Comparison of ENCODE assay signal across 8 cellular contexts in genomic region chr17:58693208-58693607, GRCh38. TPM values are rescaled to one million over a fixed set of nuclear protein-coding genes. Genes with fewer than 3 reads are reported as not detected.
A peak's percentile ranks its signal among the peaks of the same experiment; 100 is the strongest.
DNase-seq lines count a peak whose midpoint lies in the region; ATAC-seq, FAIRE-seq and TF ChIP-seq lines count a peak whose summit lies in the region.

No MANE protein-coding gene starts in this region.

- H3K4me3 Mint-ChIP-seq in natural killer cell: peak overlapping the region; percentile 96

- peaks cover 0 to 17% (median 12%) of the 10 kb centered on the region in 11 experiments; a peak in 12 of 22 replicates for H3K9me3 ChIP-seq in BLaER1 treated with 17β-estradiol and CSF1 and Interleukin-3, amounts not matched to agents 10 nM and 100 nM (replicated peaks in 1 of 11)

- peak overlapping the region; percentile 73 to 93 (median 81); a peak in 21 of 22 replicates for H3K27ac ChIP-seq in BLaER1 treated with 17β-estradiol and CSF1 and Interleukin-3, amounts not matched to agents 10 nM and 100 nM

- TF ChIP-seq CTCF in bronchial epithelial cell (IDR thresholded peaks at IDR 0.05; ENCODE audit: insufficient read depth, low read length, severe bottlenecking) (no peak), natural killer cell (IDR thresholded peaks at IDR 0.05) (no peak)

- peak overlapping the region; percentile 63 to 84 (median 76) for H3K4me3 ChIP-seq in BLaER1 treated with 17β-estradiol and CSF1 and Interleukin-3, amounts not matched to agents 10 nM and 100 nM
- peak overlapping the region; percentile 55 for H3K4me3 ChIP-seq in bronchial epithelial cell (ENCODE audit: low read depth, low read length)

- in situ Hi-C loops in KBM-7 (cut with MboI; ENCODE audit: low pct_unique_long_range_greater_than_20kb, low sequenced_read_pairs): no loop called here

- ATAC-seq in natural killer cell: no peak
- no peak for ATAC-seq in HG03571 (IDR thresholded peaks at IDR 0.05; ENCODE audit: unreplicated experiment)
- no peak for ATAC-seq in HG02884 (IDR thresholded peaks at IDR 0.05; ENCODE audit: unreplicated experiment)

- H3K36me3 Mint-ChIP-seq in natural killer cell: no peaks in the 10 kb centered on the region

- H3K9ac ChIP-seq in BLaER1 treated with 17β-estradiol and CSF1 and Interleukin-3, amounts not matched to agents 10 nM and 100 nM: peak overlapping the region; percentile 77 to 94 (median 84)

- no peak for FAIRE-seq in bronchial epithelial cell (lab: Jason Lieb, UNC)

- H3K4me1 ChIP-seq in BLaER1 treated with 17β-estradiol and CSF1 and Interleukin-3, amounts not matched to agents 10 nM and 100 nM: peaks cover 17 to 36% (median 23%) of the 10 kb centered on the region in 10 experiments

- intact Hi-C loops in natural killer cell (cut with micrococcal nuclease): loop anchor here (5.0 kb wide), 1 partner anchor 106 kb away; no protein-coding TSS in a partner anchor

- DNase-seq in KBM-7 (peak; percentile 56), bronchial epithelial cell (ENCODE audit: low read depth) (peak; percentile 46), natural killer cell (no peak), activated gamma-delta T cell (lab: John Stamatoyannopoulos, UW) (no peak), SIG-M5 treated with dmso at 0.1 percent for 504 hours (lab: John Stamatoyannopoulos, UW; ENCODE audit: unreplicated experiment) (no peak)

- no peaks in the 10 kb centered on the region for H3K9me3 Mint-ChIP-seq in natural killer cell

- no peaks in the 10 kb centered on the region for H3K27me3 Mint-ChIP-seq in natural killer cell (ENCODE audit: low read depth in 2 of 2)

- H3K27ac Mint-ChIP-seq in natural killer cell: peak overlapping the region; percentile 93

- H3K4me1 Mint-ChIP-seq in natural killer cell: peaks cover 20 to 21% of the 10 kb centered on the region in 2 donors

- H3K4me2 ChIP-seq in BLaER1 treated with 17β-estradiol and CSF1 and Interleukin-3, amounts not matched to agents 10 nM and 100 nM: peak overlapping the region; percentile 68 to 94 (median 83)

- no peaks in the 10 kb centered on the region for H3K27me3 ChIP-seq in BLaER1 treated with 17β-estradiol and CSF1 and Interleukin-3, amounts not matched to agents 10 nM and 100 nM
- no peaks in the 10 kb centered on the region for H3K27me3 ChIP-seq in bronchial epithelial cell (ENCODE audit: control insufficient read depth, insufficient read depth, low read length)

- H3K36me3 ChIP-seq in BLaER1 treated with 17β-estradiol and CSF1 and Interleukin-3, amounts not matched to agents 10 nM and 100 nM: peaks cover 4 to 47% (median 34%) of the 10 kb centered on the region in 11 experiments; a peak in 21 of 22 replicates
- H3K36me3 ChIP-seq in bronchial epithelial cell (ENCODE audit: control insufficient read depth, insufficient read depth, low read length): no peaks in the 10 kb centered on the region

- H4K20me1 ChIP-seq in BLaER1 treated with 17β-estradiol and CSF1 and Interleukin-3, amounts not matched to agents 10 nM and 100 nM: no peaks in the 10 kb centered on the region; a peak in 2 of 22 replicates

RNA-seq across cellular contexts. Expression of gene RAD51C, which starts 0.8 kb away (rescaled TPM):
- total RNA-seq in bronchial epithelial cell: 17.6 and 34.4 TPM in 2 replicates
- 10 to 100 TPM; 13.4 to 18.9 (median 17.1) TPM for total RNA-seq in natural killer cell

RNA-seq across cellular contexts. Expression of gene TEX14, which starts 1.4 kb away (rescaled TPM):
- total RNA-seq in bronchial epithelial cell: under 0.01 TPM in 1 of 2 replicates, not detected in the other
- total RNA-seq in natural killer cell: 1 to 10 TPM in 1 of 3 donors, under 1 TPM in 2; 0.29 to 1.1 (median 0.89) TPM

Comparison
In these comparisons a context has a peak if more than half of its experiments do, and no peak if none do; other contexts are left out.
1. DNase-seq: peak in KBM-7 (single experiment) and bronchial epithelial cell (single experiment); none in natural killer cell (single experiment), activated gamma-delta T cell (single experiment) and SIG-M5 treated with dmso at 0.1 percent for 504 hours (single experiment).